Comparison of ENCODE assay signal across 21 cellular contexts in genomic region chr16:4206680-4207079, GRCh38. TPM values are rescaled to one million over a fixed set of nuclear protein-coding genes. Genes with fewer than 3 reads are reported as not detected.
DNase-seq lines count a peak whose midpoint lies in the region; ATAC-seq and FAIRE-seq lines count a peak whose summit lies in the region.
"Had no signal": no experiment of that assay in that cellular context is flagged by ENCODE, and none has a peak within 500 bp of the region (broad histone marks: within the 10 kb centered on the region; RNA-seq: fewer than 3 reads in every experiment).

No MANE protein-coding gene starts in this region.

- H3K27ac ChIP-seq in CD4-positive, alpha-beta memory T cell (ENCODE audit: low read depth, low read length): no peak overlapping the region
- H3K27ac ChIP-seq: KMS-11, Peyer's patch had no signal

- no peak overlapping the region for H3K4me3 ChIP-seq in CD4-positive, alpha-beta memory T cell (ENCODE audit: low read length in 2 of 2)
- H3K4me3 ChIP-seq: Peyer's patch had no signal

- H3K4me1 ChIP-seq in CD4-positive, alpha-beta memory T cell (ENCODE audit: insufficient read depth, low read length): peaks cover 17% of the 10 kb centered on the region

- intact Hi-C loops in CD4-positive, alpha-beta memory T cell (cut with micrococcal nuclease): no loop called here

- ATAC-seq in activated naive CD8-positive, alpha-beta T cell treated with anti-CD3 and anti-CD28 coated beads, Interleukin-2, amount 10 ng/mL, durations not matched to agents 7 days and 5 days (ENCODE audit: low read depth): peak; percentile 24
- no peak for ATAC-seq in T-helper 17 cell
- ATAC-seq in naive thymus-derived CD8-positive, alpha-beta T cell: peak in 1 of 2 donors; percentile 25
- no peak for ATAC-seq in HG03196 (IDR thresholded peaks at IDR 0.05; ENCODE audit: unreplicated experiment)

- FAIRE-seq in frontal cortex (lab: Jason Lieb, UNC): no peak
- FAIRE-seq: HepG2 had no signal

- peaks cover 6% of the 10 kb centered on the region for H3K4me1 Mint-ChIP-seq in activated naive CD8-positive, alpha-beta T cell treated with anti-CD3 and anti-CD28 coated beads, Interleukin-2, amount 10 ng/mL, durations not matched to agents 7 days and 5 days
- H3K4me1 Mint-ChIP-seq in activated naive CD8-positive, alpha-beta T cell treated with anti-CD3 and anti-CD28 coated beads for 36 hours: peaks cover 8% of the 10 kb centered on the region
- H3K4me1 Mint-ChIP-seq in CD4-positive, alpha-beta memory T cell: peaks cover 4 to 28% (median 12%) of the 10 kb centered on the region in 4 donors
- H3K4me1 Mint-ChIP-seq in T-helper 17 cell: peaks cover 16% of the 10 kb centered on the region
- H3K4me1 Mint-ChIP-seq in naive thymus-derived CD8-positive, alpha-beta T cell: peaks cover 7 to 14% (median 12%) of the 10 kb centered on the region in 4 donors

- H3K9me3 Mint-ChIP-seq in activated naive CD8-positive, alpha-beta T cell treated with anti-CD3 and anti-CD28 coated beads, Interleukin-2, amount 10 ng/mL, durations not matched to agents 7 days and 5 days: no peaks in the 10 kb centered on the region
- no peaks in the 10 kb centered on the region for H3K9me3 Mint-ChIP-seq in activated naive CD8-positive, alpha-beta T cell treated with anti-CD3 and anti-CD28 coated beads for 36 hours
- H3K9me3 Mint-ChIP-seq in CD4-positive, alpha-beta memory T cell: no peaks in the 10 kb centered on the region
- H3K9me3 Mint-ChIP-seq in naive thymus-derived CD8-positive, alpha-beta T cell: no peaks in the 10 kb centered on the region
- H3K9me3 Mint-ChIP-seq: HFFc6 had no signal

- POLR2A ChIA-PET in activated naive CD8-positive, alpha-beta T cell treated with anti-CD3 and anti-CD28 coated beads, Interleukin-2, amount 10 ng/mL, durations not matched to agents 7 days and 5 days (lab: Charles Lee): no interaction called here
- POLR2A ChIA-PET in CD4-positive, alpha-beta memory T cell (lab: Charles Lee; ENCODE audit: partially characterized antibody): interaction anchor here (0.8 kb wide), 1 partner anchor 65 kb away, joined by 3 read pairs; no protein-coding TSS in a partner anchor
- POLR2A ChIA-PET in naive thymus-derived CD8-positive, alpha-beta T cell (lab: Charles Lee): no interaction called here

- no peak overlapping the region for H3K27ac Mint-ChIP-seq in activated naive CD8-positive, alpha-beta T cell treated with anti-CD3 and anti-CD28 coated beads, Interleukin-2, amount 10 ng/mL, durations not matched to agents 7 days and 5 days
- H3K27ac Mint-ChIP-seq in activated naive CD8-positive, alpha-beta T cell treated with anti-CD3 and anti-CD28 coated beads for 36 hours: no peak overlapping the region
- H3K27ac Mint-ChIP-seq in CD4-positive, alpha-beta memory T cell: peak overlapping the region in 3 of 7 donors; percentile 27 to 36 (median 35)
- no peak overlapping the region for H3K27ac Mint-ChIP-seq in T-helper 17 cell
- H3K27ac Mint-ChIP-seq in naive thymus-derived CD8-positive, alpha-beta T cell: peak overlapping the region in 2 of 10 donors; percentile 29 to 64
- H3K27ac Mint-ChIP-seq: HFFc6 had no signal

- H3K27me3 ChIP-seq in CD4-positive, alpha-beta memory T cell (ENCODE audit: insufficient read depth, low read length): no peaks in the 10 kb centered on the region
- H3K27me3 ChIP-seq: Peyer's patch had no signal

- CTCF ChIA-PET in CD4-positive, alpha-beta memory T cell (lab: Charles Lee; ENCODE audit: partially characterized antibody): no interaction called here

- DNase-seq in activated naive CD8-positive, alpha-beta T cell treated with anti-CD3 and anti-CD28 coated beads, Interleukin-2, amount 10 ng/mL, durations not matched to agents 7 days and 5 days: no peak
- no peak for DNase-seq in activated naive CD8-positive, alpha-beta T cell treated with anti-CD3 and anti-CD28 coated beads for 36 hours
- no peak for DNase-seq in CD4-positive, alpha-beta memory T cell
- DNase-seq in T-helper 17 cell (no peak), frontal cortex (ENCODE audit: low spot score in 2 of 2) (no peak), DMS79 treated with DMSO at 0.1 percent for 48 hours (lab: John Stamatoyannopoulos, UW) (no peak)
- no peak for DNase-seq in naive thymus-derived CD8-positive, alpha-beta T cell
- DNase-seq: DMS79, HFFc6, MM.1S, NCI-H1092 treated with DMSO at 0.1 percent for 48 hours, NCI-H1694, NCI-H2107, NCI-H226, NCI-H524 treated with DMSO at 0.1 percent for 48 hours, Peyer's patch, SHP77 had no signal

- no peaks in the 10 kb centered on the region for H3K36me3 Mint-ChIP-seq in activated naive CD8-positive, alpha-beta T cell treated with anti-CD3 and anti-CD28 coated beads, Interleukin-2, amount 10 ng/mL, durations not matched to agents 7 days and 5 days
- no peaks in the 10 kb centered on the region for H3K36me3 Mint-ChIP-seq in activated naive CD8-positive, alpha-beta T cell treated with anti-CD3 and anti-CD28 coated beads for 36 hours
- H3K36me3 Mint-ChIP-seq in CD4-positive, alpha-beta memory T cell: no peaks in the 10 kb centered on the region
- no peaks in the 10 kb centered on the region for H3K36me3 Mint-ChIP-seq in T-helper 17 cell (ENCODE audit: low read depth)
- H3K36me3 Mint-ChIP-seq in naive thymus-derived CD8-positive, alpha-beta T cell: no peaks in the 10 kb centered on the region

- H3K9me3 ChIP-seq in CD4-positive, alpha-beta memory T cell (ENCODE audit: control insufficient read depth in 1 of 2, low read length in 2 of 2): no peaks in the 10 kb centered on the region
- H3K9me3 ChIP-seq in T-helper 17 cell (ENCODE audit: control insufficient read depth, low read length, poor library complexity, severe bottlenecking): no peaks in the 10 kb centered on the region
- H3K9me3 ChIP-seq: Peyer's patch had no signal

- no peaks in the 10 kb centered on the region for H3K36me3 ChIP-seq in CD4-positive, alpha-beta memory T cell (ENCODE audit: insufficient read depth, low read length)
- H3K36me3 ChIP-seq: Peyer's patch had no signal

- H3K27me3 Mint-ChIP-seq in activated naive CD8-positive, alpha-beta T cell treated with anti-CD3 and anti-CD28 coated beads, Interleukin-2, amount 10 ng/mL, durations not matched to agents 7 days and 5 days: peaks cover 23% of the 10 kb centered on the region
- H3K27me3 Mint-ChIP-seq in activated naive CD8-positive, alpha-beta T cell treated with anti-CD3 and anti-CD28 coated beads for 36 hours: peaks cover 4% of the 10 kb centered on the region
- no peaks in the 10 kb centered on the region for H3K27me3 Mint-ChIP-seq in CD4-positive, alpha-beta memory T cell
- peaks cover 7% of the 10 kb centered on the region for H3K27me3 Mint-ChIP-seq in T-helper 17 cell
- peaks cover 0 to 17% (median 3%) of the 10 kb centered on the region in 5 donors for H3K27me3 Mint-ChIP-seq in naive thymus-derived CD8-positive, alpha-beta T cell

- H3K4me3 Mint-ChIP-seq in activated naive CD8-positive, alpha-beta T cell treated with anti-CD3 and anti-CD28 coated beads, Interleukin-2, amount 10 ng/mL, durations not matched to agents 7 days and 5 days: peak overlapping the region; percentile 65
- no peak overlapping the region for H3K4me3 Mint-ChIP-seq in activated naive CD8-positive, alpha-beta T cell treated with anti-CD3 and anti-CD28 coated beads for 36 hours
- peak overlapping the region in 6 of 8 donors; percentile 28 to 71 (median 66) for H3K4me3 Mint-ChIP-seq in CD4-positive, alpha-beta memory T cell
- H3K4me3 Mint-ChIP-seq in T-helper 17 cell: peak overlapping the region; percentile 86
- H3K4me3 Mint-ChIP-seq in naive thymus-derived CD8-positive, alpha-beta T cell: peak overlapping the region in 6 of 10 donors; percentile 16 to 80 (median 50)
- H3K4me3 Mint-ChIP-seq: HFFc6 had no signal

RNA-seq across cellular contexts. Expression of gene SRL, which starts 35.2 kb away (rescaled TPM):
- not detected for total RNA-seq in activated naive CD8-positive, alpha-beta T cell treated with anti-CD3 and anti-CD28 coated beads, Interleukin-2, amount 10 ng/mL, durations not matched to agents 7 days and 5 days
- total RNA-seq in activated naive CD8-positive, alpha-beta T cell treated with anti-CD3 and anti-CD28 coated beads for 36 hours: not detected
- not detected for total RNA-seq in CD4-positive, alpha-beta memory T cell
- not detected for polyA plus RNA-seq in CD4-positive, alpha-beta memory T cell
- total RNA-seq in T-helper 17 cell (not detected), frontal cortex (under 0.01 TPM)
- total RNA-seq in naive thymus-derived CD8-positive, alpha-beta T cell: not detected
- not detected for polyA plus RNA-seq in naive thymus-derived CD8-positive, alpha-beta T cell
- total RNA-seq: H4, HepG2, HFFc6 had no signal
